ENCODE assay signal across 7 cellular contexts in the genomic region with DNA sequence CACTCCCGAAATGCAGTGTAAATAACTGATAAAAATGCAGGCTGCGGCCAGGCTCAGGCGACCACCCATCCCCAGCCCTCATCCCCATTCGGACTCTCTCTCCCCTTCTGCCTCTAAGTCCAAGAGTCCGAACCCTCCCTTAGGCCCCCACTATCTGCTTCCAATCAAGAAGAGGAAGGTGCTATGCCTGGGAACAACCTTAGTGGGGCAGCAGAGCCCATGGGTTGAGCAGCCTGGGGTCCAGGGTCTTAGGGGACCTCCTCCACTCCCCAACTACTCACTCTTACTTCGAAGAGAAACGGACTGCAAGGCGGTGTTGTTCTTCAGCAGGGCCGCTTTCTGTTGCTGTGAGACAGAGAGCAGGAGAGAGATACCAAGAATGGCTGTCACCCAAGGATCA. TPM values are rescaled to one million over a fixed set of nuclear protein-coding genes. Genes with fewer than 3 reads are reported as not detected.
DNase-seq lines count a peak whose midpoint lies in the region; ATAC-seq and TF ChIP-seq lines count a peak whose summit lies in the region.
"Had no signal": no experiment of that assay in that cellular context is flagged by ENCODE, and none has a peak within 500 bp of the region (broad histone marks: within the 10 kb centered on the region; RNA-seq: fewer than 3 reads in every experiment).

No MANE protein-coding gene starts in this region.

- peaks cover 58% of the 10 kb centered on the region for H3K4me1 Mint-ChIP-seq in activated T-cell treated with anti-CD3 and anti-CD28 coated beads, Interleukin-2, amount 50 U/mL, for 24 hours (ENCODE audit: low read depth)

- TF ChIP-seq POLR2A in erythroblast (IDR thresholded peaks at IDR 0.05; ENCODE audit: low read length) = no peak

- peaks cover 92% of the 10 kb centered on the region for H3K36me3 Mint-ChIP-seq in activated T-cell treated with anti-CD3 and anti-CD28 coated beads, Interleukin-2, amount 50 U/mL, for 24 hours (ENCODE audit: low read depth)

- no peak for ATAC-seq in HG02571 (IDR thresholded peaks at IDR 0.05; ENCODE audit: unreplicated experiment)

- H3K4me3 Mint-ChIP-seq in activated T-cell treated with anti-CD3 and anti-CD28 coated beads, Interleukin-2, amount 50 U/mL, for 24 hours = no peak overlapping the region

- H3K9me3 Mint-ChIP-seq in activated T-cell treated with anti-CD3 and anti-CD28 coated beads, Interleukin-2, amount 50 U/mL, for 24 hours = no peaks in the 10 kb centered on the region

- H3K27ac Mint-ChIP-seq in activated T-cell treated with anti-CD3 and anti-CD28 coated beads, Interleukin-2, amount 50 U/mL, for 24 hours = peak overlapping the region; percentile 93

- no peak for DNase-seq in activated T-cell treated with anti-CD3 and anti-CD28 coated beads, Interleukin-2, amount 50 U/mL, for 24 hours
- DNase-seq in activated T-cell treated with anti-CD3 and anti-CD28 coated beads, Interleukin-2, amount 50 U/mL, for 48 hours = no peak
- DNase-seq in erythroblast (lab: John Stamatoyannopoulos, UW) = peak; percentile 18 to 25
- DNase-seq in GM03348 (ENCODE audit: low spot score) = no peak
- DNase-seq: KG1 had no signal

- H3K27me3 Mint-ChIP-seq in activated T-cell treated with anti-CD3 and anti-CD28 coated beads, Interleukin-2, amount 50 U/mL, for 24 hours = no peaks in the 10 kb centered on the region

- peak overlapping the region; percentile 97 for H3K27ac ChIP-seq in temporal lobe (ENCODE audit: low read depth, low read length)

RNA-seq across cellular contexts. Expression of a gene that starts 12.2 kb away (rescaled TPM):
- 86.5 TPM for total RNA-seq in temporal lobe

RNA-seq across cellular contexts. Expression of a gene that starts 24.7 kb away (rescaled TPM):
- total RNA-seq in temporal lobe = not detected

RNA-seq across cellular contexts. Expression of a gene that starts 31.9 kb away (rescaled TPM):
- total RNA-seq in temporal lobe = 24.8 TPM

RNA-seq across cellular contexts. Expression of a gene that starts 54.6 kb away (rescaled TPM):
- total RNA-seq in temporal lobe = 177 TPM

RNA-seq across cellular contexts. Expression of a gene that starts 55.0 kb away (rescaled TPM):
- 22.6 TPM for total RNA-seq in temporal lobe

Comparison
In these comparisons a context has a peak if more than half of its experiments do, and no peak if none do; other contexts are left out.
1. DNase-seq: peak in erythroblast (2 of 2); none in activated T-cell treated with anti-CD3 and anti-CD28 coated beads, Interleukin-2, amount 50 U/mL, for 24 hours (single experiment), activated T-cell treated with anti-CD3 and anti-CD28 coated beads, Interleukin-2, amount 50 U/mL, for 48 hours (0 of 2) and GM03348 (single experiment).